Comparison of ENCODE assay signal across 27 cellular contexts in the genomic region with DNA sequence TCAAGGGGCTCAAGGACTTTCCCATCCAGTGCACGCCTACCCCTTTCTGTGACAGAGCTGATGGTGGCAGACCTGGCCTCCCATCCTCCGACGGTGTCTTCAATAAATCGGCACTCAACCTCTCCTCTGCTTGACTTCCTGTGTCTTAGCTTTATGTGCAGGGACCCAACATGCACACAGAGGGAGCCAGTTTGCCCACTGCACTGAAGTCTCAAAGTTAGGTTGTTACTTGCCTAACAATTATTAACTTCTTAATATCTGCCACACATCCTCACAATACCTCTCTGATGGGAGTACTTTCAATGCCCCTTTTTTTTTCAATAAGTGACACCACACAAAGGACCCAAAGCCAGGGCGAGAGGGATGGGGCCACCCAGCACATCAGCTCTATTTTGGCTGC. TPM values are rescaled to one million over a fixed set of nuclear protein-coding genes. Genes with fewer than 3 reads are reported as not detected.
"Had no signal": no experiment of that assay in that cellular context is flagged by ENCODE, and none has a peak within 500 bp of the region (broad histone marks: within the 10 kb centered on the region; RNA-seq: fewer than 3 reads in every experiment).

No MANE protein-coding gene starts in this region.

- DNase-seq: cortex of kidney; dorsolateral prefrontal cortex; effector memory CD4-positive, alpha-beta T cell; heart right ventricle; immature natural killer cell; left colon; mesendoderm; naive B cell; nephron progenitor cell; small intestine; stimulated activated CD4-positive, alpha-beta T cell treated with anti-CD3 and anti-CD28 coated beads, Interleukin-2, amount 100 ng/mL, for 48 hours; stimulated activated CD8-positive, alpha-beta memory T cell treated with anti-CD3 and anti-CD28 coated beads, Interleukin-4, amount 100 ng/mL, for 48 hours; stimulated activated naive CD8-positive, alpha-beta T cell treated with anti-CD3 and anti-CD28 coated beads, Interleukin-15, Interleukin-2, amounts not matched to agents 100 U/mL and 50 U/mL, for 24 hours; thyroid gland had no signal

- H3K4me1 ChIP-seq: suprapubic skin had no signal

- FAIRE-seq: endometrium, frontal cortex, keratinocyte, small intestine had no signal

- H3K36me3 Mint-ChIP-seq: immature natural killer cell; stimulated activated effector memory CD8-positive, alpha-beta T cell treated with anti-CD3 and anti-CD28 coated beads, Interleukin-12 subunit alpha, Interleukin-12 subunit beta, amount 100 ng/mL, for 72 hours; type B pancreatic cell had no signal

- H3K36me3 ChIP-seq: heart right ventricle, suprapubic skin, thyroid gland, vagina had no signal

- H3K27ac Mint-ChIP-seq: immature natural killer cell; naive B cell; nephron progenitor cell; stimulated activated effector memory CD8-positive, alpha-beta T cell treated with anti-CD3 and anti-CD28 coated beads, Interleukin-12 subunit alpha, Interleukin-12 subunit beta, amount 100 ng/mL, for 72 hours; type B pancreatic cell had no signal

- H3K9me3 ChIP-seq: heart right ventricle, suprapubic skin, thyroid gland, vagina had no signal

- H3K27ac ChIP-seq: dorsolateral prefrontal cortex, heart right ventricle, suprapubic skin, thyroid gland, vagina had no signal

- H3K9me3 Mint-ChIP-seq: immature natural killer cell; nephron progenitor cell; stimulated activated effector memory CD8-positive, alpha-beta T cell treated with anti-CD3 and anti-CD28 coated beads, Interleukin-12 subunit alpha, Interleukin-12 subunit beta, amount 100 ng/mL, for 72 hours; type B pancreatic cell had no signal

- H3K4me3 ChIP-seq: dorsolateral prefrontal cortex, heart right ventricle, suprapubic skin, thyroid gland, vagina had no signal

- ATAC-seq: esophagus mucosa; heart right ventricle; left colon; stimulated activated effector memory CD8-positive, alpha-beta T cell treated with anti-CD3 and anti-CD28 coated beads, Interleukin-12 subunit alpha, Interleukin-12 subunit beta, amount 100 ng/mL, for 72 hours; stimulated activated naive CD8-positive, alpha-beta T cell treated with anti-CD3 and anti-CD28 coated beads, Interleukin-15, Interleukin-2, amounts not matched to agents 100 U/mL and 50 U/mL, for 24 hours had no signal

- H3K27me3 ChIP-seq: heart right ventricle, suprapubic skin, thyroid gland, vagina had no signal

- H3K4me1 Mint-ChIP-seq: immature natural killer cell; naive B cell; stimulated activated effector memory CD8-positive, alpha-beta T cell treated with anti-CD3 and anti-CD28 coated beads, Interleukin-12 subunit alpha, Interleukin-12 subunit beta, amount 100 ng/mL, for 72 hours had no signal

- H3K4me3 Mint-ChIP-seq: immature natural killer cell; nephron progenitor cell; stimulated activated effector memory CD8-positive, alpha-beta T cell treated with anti-CD3 and anti-CD28 coated beads, Interleukin-12 subunit alpha, Interleukin-12 subunit beta, amount 100 ng/mL, for 72 hours; type B pancreatic cell had no signal

RNA-seq across cellular contexts. Expression of gene IZUMO1R, which starts 3.6 kb away (rescaled TPM):
- total RNA-seq: dorsolateral prefrontal cortex, esophagus mucosa, fibroblast of lung, frontal cortex, heart right ventricle, left colon, liver, lung microvascular endothelial cell, osteocyte, pulmonary artery endothelial cell, suprapubic skin, thyroid gland, vagina had no signal
- polyA plus RNA-seq: fibroblast of lung, heart right ventricle, immature natural killer cell, keratinocyte, small intestine had no signal
